ENCODE assay signal across 8 cellular contexts in genomic region chr2:207142461-207142860, GRCh38. TPM values are rescaled to one million over a fixed set of nuclear protein-coding genes. Genes with fewer than 3 reads are reported as not detected.
DNase-seq lines count a peak whose midpoint lies in the region; ATAC-seq and TF ChIP-seq lines count a peak whose summit lies in the region.

No MANE protein-coding gene starts in this region.

- peak; percentile 29 for TF ChIP-seq CTCF in HFFc6 (IDR thresholded peaks at IDR 0.05)
- peak in 8 of 12 donors; percentile 15 to 47 (median 26) for TF ChIP-seq CTCF in heart left ventricle (IDR thresholded peaks at IDR 0.05)

- H3K27me3 Mint-ChIP-seq in CD4-positive, alpha-beta memory T cell, result no peaks in the 10 kb centered on the region
- H3K27me3 Mint-ChIP-seq in HFFc6 (ENCODE audit: insufficient read depth), result peaks cover 4% of the 10 kb centered on the region

- CTCF ChIA-PET in CD4-positive, alpha-beta memory T cell (lab: Charles Lee; ENCODE audit: partially characterized antibody), result interaction anchor here (0.7 to 3.9 kb wide), 16 partner anchors 11 to 387 kb away, joined by 3 to 42 read pairs (median 4); partner anchors contain the start of genes CREB1 and KLF7

- intact Hi-C loops in CD4-positive, alpha-beta memory T cell (cut with micrococcal nuclease), result loop anchor here (2.0 to 10.0 kb wide), 4 partner anchors 96 to 448 kb away; no protein-coding TSS in a partner anchor
- intact Hi-C loops in heart left ventricle (cut with DNase I), result loop anchor here in 4 of 10 donors (1.0 to 10.0 kb wide), 4 partner anchors 8 to 68 kb away; partner anchors contain the start of gene KLF7 (in 2 of the 4)

- H3K9me3 Mint-ChIP-seq in CD4-positive, alpha-beta memory T cell, result peaks cover 0 to 2% (median 0%) of the 10 kb centered on the region in 8 donors
- H3K9me3 Mint-ChIP-seq in HFFc6, result no peaks in the 10 kb centered on the region

- H3K27ac Mint-ChIP-seq in CD4-positive, alpha-beta memory T cell, result peak overlapping the region; percentile 84 to 96 (median 93)
- peak overlapping the region; percentile 74 for H3K27ac Mint-ChIP-seq in HFFc6

- no peaks in the 10 kb centered on the region for H3K9me3 ChIP-seq in CD4-positive, alpha-beta memory T cell (ENCODE audit: control insufficient read depth in 1 of 2, low read length in 2 of 2)
- no peaks in the 10 kb centered on the region for H3K9me3 ChIP-seq in heart left ventricle

- H3K27me3 ChIP-seq in CD4-positive, alpha-beta memory T cell (ENCODE audit: insufficient read depth, low read length), result no peaks in the 10 kb centered on the region
- no peaks in the 10 kb centered on the region for H3K27me3 ChIP-seq in heart left ventricle

- POLR2A ChIA-PET in CD4-positive, alpha-beta memory T cell (lab: Charles Lee; ENCODE audit: partially characterized antibody), result interaction anchor here (0.8 to 5.8 kb wide), 12 partner anchors 9 to 388 kb away, joined by 3 to 298 read pairs (median 8); partner anchors contain the start of genes CREB1 and KLF7

- peak in 3 of 5 donors; percentile 30 to 40 (median 32) for DNase-seq in CD4-positive, alpha-beta memory T cell
- no peak for DNase-seq in HFFc6
- peak; percentile 14 for DNase-seq in UCSD-AML1 (lab: John Stamatoyannopoulos, UW; ENCODE audit: unreplicated experiment)
- DNase-seq in heart left ventricle, result no peak
- DNase-seq in stimulated activated naive CD8-positive, alpha-beta T cell treated with anti-CD3 and anti-CD28 coated beads, Interleukin-15, Interleukin-2, amounts not matched to agents 100 U/mL and 50 U/mL, for 24 hours, result no peak
- no peak for DNase-seq in stimulated activated CD4-positive, alpha-beta T cell treated with anti-CD3 and anti-CD28 coated beads, Interleukin-4, amount 100 ng/mL, for 1 hour

- peaks cover 10 to 18% of the 10 kb centered on the region in 2 donors for H3K36me3 Mint-ChIP-seq in CD4-positive, alpha-beta memory T cell
- H3K36me3 Mint-ChIP-seq in HFFc6 (ENCODE audit: low read depth), result peaks cover 57% of the 10 kb centered on the region

- H3K4me3 Mint-ChIP-seq in CD4-positive, alpha-beta memory T cell, result peak overlapping the region; percentile 66 to 84 (median 74)
- H3K4me3 Mint-ChIP-seq in HFFc6, result peak overlapping the region; percentile 68

- TF ChIP-seq POLR2A in heart left ventricle (IDR thresholded peaks at IDR 0.05), result no peak

- H3K36me3 ChIP-seq in CD4-positive, alpha-beta memory T cell (ENCODE audit: insufficient read depth, low read length), result no peaks in the 10 kb centered on the region
- peaks cover 0 to 13% (median 0%) of the 10 kb centered on the region in 9 donors for H3K36me3 ChIP-seq in heart left ventricle

- ATAC-seq in heart left ventricle, result peak; percentile 32 to 67 (median 61)
- peak; percentile 61 for ATAC-seq in stimulated activated naive CD8-positive, alpha-beta T cell treated with anti-CD3 and anti-CD28 coated beads, Interleukin-15, Interleukin-2, amounts not matched to agents 100 U/mL and 50 U/mL, for 24 hours
- no peak for ATAC-seq in HG02763 (IDR thresholded peaks at IDR 0.05; ENCODE audit: unreplicated experiment)
- no peak for ATAC-seq in GM18867 (IDR thresholded peaks at IDR 0.05; ENCODE audit: unreplicated experiment)

- no peak overlapping the region for H3K4me3 ChIP-seq in CD4-positive, alpha-beta memory T cell (ENCODE audit: low read length in 2 of 2)
- peak overlapping the region in 6 of 12 donors; percentile 9 to 41 (median 28) for H3K4me3 ChIP-seq in heart left ventricle

- H3K27ac ChIP-seq in CD4-positive, alpha-beta memory T cell (ENCODE audit: low read depth, low read length), result peak overlapping the region; percentile 69
- H3K27ac ChIP-seq in heart left ventricle, result peak overlapping the region; percentile 77 to 96 (median 87)

- WGBS in heart left ventricle, 4 donors, result 16 to 29% (median 27%) methylated on average over 3 of the region's 3 CpGs

- H3K4me1 ChIP-seq in CD4-positive, alpha-beta memory T cell (ENCODE audit: insufficient read depth, low read length), result peaks cover 59% of the 10 kb centered on the region
- H3K4me1 ChIP-seq in heart left ventricle, result peaks cover 28 to 100% (median 87%) of the 10 kb centered on the region in 12 donors

- H3K4me1 Mint-ChIP-seq in CD4-positive, alpha-beta memory T cell, result peaks cover 49 to 86% (median 73%) of the 10 kb centered on the region in 4 donors
- H3K4me1 Mint-ChIP-seq in HFFc6 (ENCODE audit: low read depth), result peaks cover 73% of the 10 kb centered on the region

RNA-seq across cellular contexts. Expression of gene KLF7, which starts 23.3 kb away (rescaled TPM):
- total RNA-seq in CD4-positive, alpha-beta memory T cell, result 10 to 100 TPM; 45.5 to 47.1 TPM
- 10 to 100 TPM; 14.1 to 17.4 TPM for polyA plus RNA-seq in CD4-positive, alpha-beta memory T cell
- 10 to 100 TPM; 29.4 to 45.0 (median 34.0) TPM for total RNA-seq in HFFc6 (2021; fragmentation: NEBNext Ultra II Directional; extraction: Animal tissue kit (Norgen Biotek cat#: 25700))
- 10 to 100 TPM; 23.9 to 49.8 (median 27.3) TPM for total RNA-seq in heart left ventricle
- polyA plus RNA-seq in heart left ventricle, result 10 to 100 TPM in 1 of 2 donors, 1 to 10 TPM in 1; 5.0 to 11.7 TPM

Comparison
In these comparisons a context has a peak if more than half of its experiments do, and no peak if none do; other contexts are left out.
1. DNase-seq: peak in CD4-positive, alpha-beta memory T cell (3 of 5) and UCSD-AML1 (single experiment); none in HFFc6 (single experiment), heart left ventricle (0 of 5), stimulated activated naive CD8-positive, alpha-beta T cell treated with anti-CD3 and anti-CD28 coated beads, Interleukin-15, Interleukin-2, amounts not matched to agents 100 U/mL and 50 U/mL, for 24 hours (single experiment) and stimulated activated CD4-positive, alpha-beta T cell treated with anti-CD3 and anti-CD28 coated beads, Interleukin-4, amount 100 ng/mL, for 1 hour (single experiment).
2. ATAC-seq: peak in heart left ventricle (4 of 4) and stimulated activated naive CD8-positive, alpha-beta T cell treated with anti-CD3 and anti-CD28 coated beads, Interleukin-15, Interleukin-2, amounts not matched to agents 100 U/mL and 50 U/mL, for 24 hours (single experiment); none in HG02763 (single experiment) and GM18867 (single experiment).